1 cellular context compared by ENCODE assay signal in the genomic region with DNA sequence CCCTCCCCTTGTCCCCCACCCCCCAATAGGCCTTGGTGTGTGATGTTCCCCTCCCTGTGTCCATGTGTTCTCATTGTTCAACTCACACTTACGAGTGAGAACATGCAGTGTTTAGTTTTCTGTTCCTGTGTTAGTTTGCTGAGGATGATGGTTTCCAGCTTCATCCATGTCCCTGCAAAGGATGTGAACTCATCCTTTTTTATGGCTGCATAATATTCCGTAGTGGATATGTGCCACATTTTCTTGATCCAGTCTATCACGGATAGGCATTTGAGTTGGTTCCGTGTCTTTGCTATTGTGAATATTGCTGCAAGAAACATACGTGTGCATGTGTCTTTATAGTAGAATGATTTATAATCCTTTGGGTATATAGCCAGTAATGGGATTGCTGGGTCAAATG.
TF ChIP-seq lines count a peak whose summit lies in the region.

No MANE protein-coding gene starts in this region.

TF ChIP-seq in HepG2, 621 proteins besides CTCF, POLR2A, EP300 and RAD21:
- TF ChIP-seq ZMYM3 (CRISPR knock-in tag; IDR thresholded peaks at IDR 0.05): 0 out of 2 replicates have a peak, but pooled peaks have one; percentile 12
